Comparison of ENCODE assay signal across 24 cellular contexts in the genomic region with DNA sequence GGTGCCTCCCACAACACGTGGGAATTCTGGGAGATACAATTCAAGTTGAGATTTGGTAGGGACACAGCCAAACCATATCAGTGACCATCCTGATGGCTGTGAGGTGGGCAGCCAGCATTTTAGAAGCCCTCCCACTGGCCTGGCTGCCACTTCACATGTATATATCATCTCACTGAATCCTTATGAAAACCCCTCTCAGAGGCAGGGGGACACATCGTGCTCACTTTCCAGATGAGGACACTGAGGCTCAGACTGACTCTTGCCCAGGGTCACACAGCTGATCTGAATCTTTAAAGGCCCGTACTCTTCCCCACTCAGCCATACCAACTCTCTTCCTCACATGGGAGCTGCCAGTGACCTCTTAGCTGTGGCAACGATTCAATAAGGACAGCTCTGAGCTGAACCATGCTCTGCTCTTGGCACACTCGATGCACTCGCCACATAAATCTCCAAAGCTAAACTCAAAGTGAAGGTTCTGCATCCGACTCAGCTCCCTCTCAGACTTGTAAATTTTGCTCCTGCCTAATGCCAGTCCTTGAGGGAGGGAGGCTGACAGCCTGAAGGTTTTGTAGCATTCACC. TPM values are rescaled to one million over a fixed set of nuclear protein-coding genes. Genes with fewer than 3 reads are reported as not detected.
"Had no signal": no experiment of that assay in that cellular context is flagged by ENCODE, and none has a peak within 500 bp of the region (broad histone marks: within the 10 kb centered on the region; RNA-seq: fewer than 3 reads in every experiment).

No MANE protein-coding gene starts in this region.

- H3K4me1 ChIP-seq: gastrocnemius medialis, lower lobe of right lung, neural progenitor cell had no signal

- H3K4me2 ChIP-seq: neural progenitor cell had no signal

- H3K4me3 ChIP-seq: gastrocnemius medialis, lower lobe of right lung, neural progenitor cell, vagina had no signal

- H3K27ac Mint-ChIP-seq: activated CD4-positive, alpha-beta T cell treated with anti-CD3 and anti-CD28 coated beads, Interleukin-2, amount 10 ng/mL, durations not matched to agents 24 days and 14 days; activated CD8-positive, alpha-beta memory T cell treated with anti-CD3 and anti-CD28 coated beads, Interleukin-2, amount 10 ng/mL, durations not matched to agents 7 days and 5 days; activated CD8-positive, alpha-beta T cell treated with anti-CD3 and anti-CD28 coated beads for 36 hours; activated naive CD8-positive, alpha-beta T cell treated with anti-CD3 and anti-CD28 coated beads, Interleukin-2, amount 50 U/mL, for 24 hours; effector memory CD8-positive, alpha-beta T cell; naive B cell; neural progenitor cell; stimulated activated naive CD8-positive, alpha-beta T cell treated with anti-CD3 and anti-CD28 coated beads, Interleukin-15, Interleukin-2, amounts not matched to agents 100 ng/mL and 50 ng/mL, for 24 hours had no signal

- H3K9me3 ChIP-seq: gastrocnemius medialis, lower lobe of right lung, vagina had no signal

- H3K4me3 Mint-ChIP-seq: activated CD4-positive, alpha-beta T cell treated with anti-CD3 and anti-CD28 coated beads, Interleukin-2, amount 10 ng/mL, durations not matched to agents 24 days and 14 days; activated CD8-positive, alpha-beta memory T cell treated with anti-CD3 and anti-CD28 coated beads, Interleukin-2, amount 10 ng/mL, durations not matched to agents 7 days and 5 days; activated CD8-positive, alpha-beta T cell treated with anti-CD3 and anti-CD28 coated beads for 36 hours; activated naive CD8-positive, alpha-beta T cell treated with anti-CD3 and anti-CD28 coated beads, Interleukin-2, amount 50 U/mL, for 24 hours; central memory CD8-positive, alpha-beta T cell; effector memory CD8-positive, alpha-beta T cell; neural progenitor cell; stimulated activated naive CD8-positive, alpha-beta T cell treated with anti-CD3 and anti-CD28 coated beads, Interleukin-15, Interleukin-2, amounts not matched to agents 100 ng/mL and 50 ng/mL, for 24 hours had no signal

- H3K27me3 ChIP-seq: neural progenitor cell, vagina had no signal

- H3K36me3 Mint-ChIP-seq: activated CD8-positive, alpha-beta memory T cell treated with anti-CD3 and anti-CD28 coated beads, Interleukin-2, amount 10 ng/mL, durations not matched to agents 7 days and 5 days; naive B cell had no signal

- H3K4me1 Mint-ChIP-seq: activated CD4-positive, alpha-beta T cell treated with anti-CD3 and anti-CD28 coated beads, Interleukin-2, amount 10 ng/mL, durations not matched to agents 24 days and 14 days; activated CD8-positive, alpha-beta memory T cell treated with anti-CD3 and anti-CD28 coated beads, Interleukin-2, amount 10 ng/mL, durations not matched to agents 7 days and 5 days; activated naive CD8-positive, alpha-beta T cell treated with anti-CD3 and anti-CD28 coated beads, Interleukin-2, amount 50 U/mL, for 24 hours; central memory CD8-positive, alpha-beta T cell; naive B cell had no signal

- H3K9me3 Mint-ChIP-seq: activated CD8-positive, alpha-beta T cell treated with anti-CD3 and anti-CD28 coated beads for 36 hours; central memory CD8-positive, alpha-beta T cell; effector memory CD8-positive, alpha-beta T cell; stimulated activated naive CD8-positive, alpha-beta T cell treated with anti-CD3 and anti-CD28 coated beads, Interleukin-15, Interleukin-2, amounts not matched to agents 100 ng/mL and 50 ng/mL, for 24 hours had no signal

- H3K36me3 ChIP-seq: gastrocnemius medialis, lower lobe of right lung, neural progenitor cell, vagina had no signal

- H3K27ac ChIP-seq: gastrocnemius medialis, lower lobe of right lung, neural progenitor cell, vagina had no signal

- ATAC-seq: activated CD8-positive, alpha-beta memory T cell treated with anti-CD3 and anti-CD28 coated beads, Interleukin-2, amount 10 ng/mL, durations not matched to agents 7 days and 5 days; activated CD8-positive, alpha-beta T cell treated with anti-CD3 and anti-CD28 coated beads for 36 hours; activated naive CD8-positive, alpha-beta T cell treated with anti-CD3 and anti-CD28 coated beads, Interleukin-2, amount 50 U/mL, for 24 hours; effector memory CD8-positive, alpha-beta T cell; esophagus mucosa; gastrocnemius medialis; lower lobe of right lung had no signal

- H3K9ac ChIP-seq: neural progenitor cell had no signal

- DNase-seq: activated CD4-positive, alpha-beta T cell treated with anti-CD3 and anti-CD28 coated beads, Interleukin-2, amount 10 ng/mL, durations not matched to agents 24 days and 14 days; activated CD8-positive, alpha-beta memory T cell treated with anti-CD3 and anti-CD28 coated beads, Interleukin-2, amount 10 ng/mL, durations not matched to agents 7 days and 5 days; activated CD8-positive, alpha-beta T cell treated with anti-CD3 and anti-CD28 coated beads for 36 hours; activated effector memory CD4-positive, alpha-beta T cell treated with anti-CD3 and anti-CD28 coated beads, Interleukin-2, amount 50 U/mL, for 16 hours; activated naive CD4-positive, alpha-beta T cell treated with anti-CD3 and anti-CD28 coated beads, Interleukin-2, amount 50 U/mL, for 16 hours; activated naive CD8-positive, alpha-beta T cell treated with anti-CD3 and anti-CD28 coated beads, Interleukin-2, amount 50 U/mL, for 24 hours; activated T-cell treated with anti-CD3 and anti-CD28 coated beads for 4 hours; effector memory CD8-positive, alpha-beta T cell; gastrocnemius medialis; lower lobe of right lung; mesendoderm; naive B cell; retina; stimulated activated CD4-positive, alpha-beta T cell treated with anti-CD3 and anti-CD28 coated beads, Interleukin-12 subunit alpha, Interleukin-12 subunit beta, amount 100 ng/mL, for 4 hours; trophoblast cell had no signal

- H2AFZ ChIP-seq: neural progenitor cell had no signal

RNA-seq across cellular contexts. Expression of a gene that starts 25.5 kb away (rescaled TPM):
- total RNA-seq: activated CD8-positive, alpha-beta memory T cell treated with anti-CD3 and anti-CD28 coated beads, Interleukin-2, amount 10 ng/mL, durations not matched to agents 7 days and 5 days; activated CD8-positive, alpha-beta T cell treated with anti-CD3 and anti-CD28 coated beads for 36 hours; dermis microvascular lymphatic vessel endothelial cell; endothelial cell of umbilical vein; osteoblast; T-helper 2 cell treated with Interferon-gamma antibody and Interleukin-4, amounts not matched to agents 100 ng/mL and 5 ng/mL, for 36 hours had no signal
- polyA plus RNA-seq: endothelial cell of umbilical vein had no signal
